Comparison of ENCODE assay signal across 8 cellular contexts in genomic region chr15:44545934-44546802, GRCh38. TPM values are rescaled to one million over a fixed set of nuclear protein-coding genes. Genes with fewer than 3 reads are reported as not detected.
DNase-seq lines count a peak whose midpoint lies in the region; ATAC-seq and TF ChIP-seq lines count a peak whose summit lies in the region.

No MANE protein-coding gene starts in this region.

- H3K27me3 ChIP-seq in GM23338 (ENCODE audit: insufficient read depth): no peaks in the 10 kb centered on the region
- no peaks in the 10 kb centered on the region for H3K27me3 ChIP-seq in PC-3 (ENCODE audit: low read length)
- no peaks in the 10 kb centered on the region for H3K27me3 ChIP-seq in trophoblast cell (ENCODE audit: insufficient read depth, low read length)

- H3K27ac Mint-ChIP-seq in GM23338 (no peak overlapping the region), chondrocyte (ENCODE audit: unreplicated experiment) (peak overlapping the region; percentile 78)

- H4K20me1 ChIP-seq in GM23338 (replicated peaks; ENCODE audit: insufficient read depth) (peaks cover 17% of the 10 kb centered on the region), PC-3 (ENCODE audit: low read length) (peaks cover 59% of the 10 kb centered on the region)

- H3K4me3 ChIP-seq in GM23338: no peak overlapping the region
- no peak overlapping the region for H3K4me3 ChIP-seq in PC-3 (ENCODE audit: low read length)
- H3K4me3 ChIP-seq in trophoblast cell (ENCODE audit: low read depth, low read length): no peak overlapping the region

- peaks cover 99% of the 10 kb centered on the region for H3K79me2 ChIP-seq in GM23338 (replicated peaks; ENCODE audit: insufficient read depth)
- peaks cover 96% of the 10 kb centered on the region for H3K79me2 ChIP-seq in PC-3 (ENCODE audit: low read length)
- peaks cover 2% of the 10 kb centered on the region for H3K79me2 ChIP-seq in trophoblast cell (ENCODE audit: control insufficient read depth, insufficient read depth, low read length, poor library complexity)

- H2BK12ac ChIP-seq in trophoblast cell (ENCODE audit: low read length): no peak overlapping the region

- no peaks in the 10 kb centered on the region for H3K9me2 ChIP-seq in GM23338 (ENCODE audit: insufficient read depth)
- H3K9me2 ChIP-seq in PC-3 (replicated peaks; ENCODE audit: low read length): no peaks in the 10 kb centered on the region

- H3K9me3 Mint-ChIP-seq in GM23338 (no peaks in the 10 kb centered on the region), chondrocyte (ENCODE audit: low read depth) (no peaks in the 10 kb centered on the region)

- no peak overlapping the region for H2AK5ac ChIP-seq in trophoblast cell (ENCODE audit: low read length)

- CTCF ChIA-PET in PC-3 (lab: Charles Lee): interaction anchor here (0.6 to 0.9 kb wide), 5 partner anchors 9 to 1840 kb away, joined by 3 to 7 read pairs (median 3); partner anchors contain the start of gene EIF3J

- H3K36me3 Mint-ChIP-seq in GM23338 (ENCODE audit: low read depth) (peaks cover 44% of the 10 kb centered on the region), chondrocyte (ENCODE audit: low read depth) (peaks cover 4% of the 10 kb centered on the region)

- H4K12ac ChIP-seq in trophoblast cell (ENCODE audit: low read depth, low read length): no peak overlapping the region

- no peaks in the 10 kb centered on the region for H3F3A ChIP-seq in GM23338 (replicated peaks; ENCODE audit: low read depth)
- H3F3A ChIP-seq in PC-3 (ENCODE audit: low read length, unreplicated experiment): no peaks in the 10 kb centered on the region

- no peak overlapping the region for H3K18ac ChIP-seq in trophoblast cell (ENCODE audit: low read length)

- peaks cover 5% of the 10 kb centered on the region for H3K27me3 Mint-ChIP-seq in GM23338 (ENCODE audit: insufficient read depth, low read depth, poor library complexity)
- H3K27me3 Mint-ChIP-seq in chondrocyte (ENCODE audit: low read depth): no peaks in the 10 kb centered on the region

- no CpG with 5 or more reads among the region's 5 CpGs for WGBS in trophoblast cell (ENCODE audit: extremely low coverage, insufficient coverage, insufficient read length)

- H3K4ac ChIP-seq in trophoblast cell (ENCODE audit: low read depth, low read length): peak overlapping the region; percentile 29

- ATAC-seq in GM23338: peak; percentile 62; the same call in 2 of the 3 replicates
- ATAC-seq in PC-3: peak; percentile 44
- ATAC-seq in HG03457 (IDR thresholded peaks at IDR 0.05; ENCODE audit: unreplicated experiment): no peak

- no peak overlapping the region for H3K23ac ChIP-seq in trophoblast cell (ENCODE audit: low read length)

- POLR2A ChIA-PET in PC-3 (lab: Charles Lee; ENCODE audit: unreplicated experiment): interaction anchor here (0.6 kb wide), 1 partner anchor 9 kb away, joined by 9 read pairs; the partner anchor contains the start of gene EIF3J

- BruUV-seq in PC-3 (replicated peaks; lab: Mats Ljungman, UMichigan): no TSS peak

- H3K4me2 ChIP-seq in GM23338 (no peak overlapping the region), PC-3 (ENCODE audit: low read length) (peak overlapping the region; percentile 5; the same call in 1 of the 2 replicates), trophoblast cell (ENCODE audit: low read length) (no peak overlapping the region)

- DNase-seq in GM23338 (ENCODE audit: low spot score) (peak; percentile 52), PC-3 (peak; percentile 43), chondrocyte (ENCODE audit: low spot score) (no peak), trophoblast cell (peak; percentile 10 to 20), mucosa of gallbladder (ENCODE audit: low spot score) (no peak), NCI-H1694 (lab: John Stamatoyannopoulos, UW) (no peak)

- no peak overlapping the region for H3K4me3 Mint-ChIP-seq in GM23338
- H3K4me3 Mint-ChIP-seq in chondrocyte (ENCODE audit: unreplicated experiment): no peak overlapping the region

- H3K9me3 ChIP-seq in PC-3 (ENCODE audit: low read length) (no peaks in the 10 kb centered on the region), trophoblast cell (ENCODE audit: insufficient read depth, low read depth, low read length) (no peaks in the 10 kb centered on the region)

- no peak overlapping the region for H3K9ac ChIP-seq in PC-3 (ENCODE audit: low read length)
- no peak overlapping the region for H3K9ac ChIP-seq in trophoblast cell (ENCODE audit: low read length)

- H3K4me1 ChIP-seq in GM23338 (ENCODE audit: insufficient read depth) (no peaks in the 10 kb centered on the region), PC-3 (ENCODE audit: insufficient read depth, low read length) (peaks cover 22% of the 10 kb centered on the region), trophoblast cell (ENCODE audit: control insufficient read depth in 1 of 2, insufficient read depth in 2 of 2, low read length in 2 of 2) (no peaks in the 10 kb centered on the region)

- no peak overlapping the region for H2AFZ ChIP-seq in GM23338
- H2AFZ ChIP-seq in PC-3 (ENCODE audit: low read length): no peak overlapping the region
- no peak overlapping the region for H2AFZ ChIP-seq in trophoblast cell (ENCODE audit: insufficient read depth, low read length, poor library complexity)

- H4K91ac ChIP-seq in trophoblast cell (ENCODE audit: low read depth, low read length): no peak overlapping the region

- intact Hi-C loops in PC-3 (cut with micrococcal nuclease): no loop called here

- no peak overlapping the region for H4K8ac ChIP-seq in trophoblast cell (ENCODE audit: low read depth, low read length)

- H2BK5ac ChIP-seq in trophoblast cell (ENCODE audit: low read depth, low read length, poor library complexity): no peak overlapping the region

- H3K79me1 ChIP-seq in trophoblast cell (ENCODE audit: low read length): no peaks in the 10 kb centered on the region

- peaks cover 4% of the 10 kb centered on the region; the same call in 2 of the 3 replicates for H3K4me1 Mint-ChIP-seq in GM23338
- H3K4me1 Mint-ChIP-seq in chondrocyte (ENCODE audit: low read depth): peaks cover 47% of the 10 kb centered on the region

- H3K36me3 ChIP-seq in GM23338 (ENCODE audit: insufficient read depth): peaks cover 2% of the 10 kb centered on the region; the same call in 1 of the 2 replicates
- H3K36me3 ChIP-seq in PC-3 (ENCODE audit: low read depth, low read length): peaks cover 39% of the 10 kb centered on the region
- H3K36me3 ChIP-seq in trophoblast cell (ENCODE audit: control insufficient read depth in 1 of 2, insufficient read depth in 2 of 2, low read length in 2 of 2): peaks cover 4 to 5% of the 10 kb centered on the region in 2 experiments

- no peak overlapping the region for H3K14ac ChIP-seq in trophoblast cell (ENCODE audit: low read length)

- H2BK120ac ChIP-seq in trophoblast cell (ENCODE audit: insufficient read depth, low read length, poor library complexity): no peak overlapping the region

- peak; percentile 49; the same call in 2 of the 3 replicates for TF ChIP-seq CTCF in GM12872 (IDR thresholded peaks at IDR 0.05; ENCODE audit: insufficient read depth, low read depth, low read length)
- peak; percentile 55 to 65 for TF ChIP-seq CTCF in GM23338 (conservative IDR thresholded peaks at IDR 0.05; ENCODE audit: low read depth in 2 of 2)
- peak; percentile 69 for TF ChIP-seq CTCF in PC-3 (conservative IDR thresholded peaks at IDR 0.05; ENCODE audit: low read depth, low read length)
- TF ChIP-seq CTCF in chondrocyte (IDR thresholded peaks at IDR 0.05): peak; percentile 74

- H3K27ac ChIP-seq in GM23338 (ENCODE audit: low read depth): no peak overlapping the region
- no peak overlapping the region for H3K27ac ChIP-seq in PC-3 (ENCODE audit: low read length)
- H3K27ac ChIP-seq in trophoblast cell (ENCODE audit: low read depth, low read length): no peak overlapping the region

TF ChIP-seq in GM23338, 12 proteins besides CTCF, POLR2A, EP300 and RAD21 (continues in another document):
- TF ChIP-seq ZNF331 (CRISPR knock-in tag; IDR thresholded peaks at IDR 0.05; ENCODE audit: low read depth) (no peak), CREB1 (CRISPR knock-in tag; IDR thresholded peaks at IDR 0.05; ENCODE audit: low read depth) (no peak)

RNA-seq across cellular contexts. Expression of gene EIF3J, which starts 9.2 kb away (rescaled TPM):
- 58.8 and 62.7 TPM in 2 replicates for total RNA-seq in GM23338 (2014; rRNA removed; shearing (Covaris generic))
- polyA plus RNA-seq in GM23338 (2016; fragmentation: Nextera tagmentation; extraction: Ambion mirVana): 63.8 and 66.6 TPM in 2 replicates
- total RNA-seq in PC-3 (2014; rRNA removed) (38.2 and 39.0 TPM in 2 replicates), chondrocyte (93.1 to 108 TPM (median 98.0 TPM) in 3 replicates), mucosa of gallbladder (52.1 TPM)
- 75.9 and 78.9 TPM in 2 replicates for polyA plus RNA-seq in trophoblast cell (2013)

Comparison
In these comparisons a context has a peak if more than half of its experiments do, and no peak if none do; other contexts are left out.
1. DNase-seq: peak in GM23338 (single experiment), PC-3 (single experiment) and trophoblast cell (2 of 2); none in chondrocyte (single experiment), mucosa of gallbladder (single experiment) and NCI-H1694 (single experiment).
2. Peak in every context shown above with its lines, with median percentiles within 50 percentile points of each other: CTCF ChIP-seq.